ENCODE assay signal across 1 cellular context in the genomic region with DNA sequence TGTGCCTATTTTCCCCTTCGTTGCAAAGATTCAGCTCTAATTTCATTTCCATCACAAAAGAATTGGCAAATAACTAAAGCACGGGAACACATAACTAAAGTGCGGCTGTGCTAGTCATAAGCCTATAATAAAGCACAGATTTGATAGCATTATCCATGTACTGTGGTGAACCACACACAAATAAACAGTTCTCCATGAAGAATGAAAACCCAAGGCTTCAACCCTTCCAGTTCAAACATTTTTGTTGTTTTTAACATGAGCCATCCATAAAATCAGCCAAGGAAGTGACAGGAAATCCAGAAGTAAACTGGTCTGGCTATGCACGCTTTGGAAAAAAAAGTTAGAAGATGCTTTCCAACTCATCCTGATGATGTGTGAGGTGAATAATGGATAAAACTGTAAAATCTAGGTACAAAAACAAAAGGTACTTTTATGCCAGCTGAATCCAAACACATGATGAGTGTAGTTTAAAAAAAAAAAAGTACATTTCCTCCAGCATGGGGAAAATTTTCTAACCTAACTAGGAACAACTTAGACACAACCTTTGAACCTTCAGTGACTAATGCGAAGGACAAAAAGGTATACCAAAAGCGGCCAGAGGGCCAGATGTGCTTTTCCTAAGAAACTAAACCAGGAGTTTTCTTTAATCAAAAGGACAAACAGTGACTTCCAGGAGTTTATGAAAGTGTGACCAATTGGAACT.
A peak's percentile ranks its signal among the peaks of the same experiment; 100 is the strongest.
TF ChIP-seq lines count a peak whose summit lies in the region.

No MANE protein-coding gene starts in this region.

TF ChIP-seq in HEK293, 187 proteins besides CTCF, POLR2A, EP300 and RAD21 (continued from another document):
- TF ChIP-seq, protein P1, sequence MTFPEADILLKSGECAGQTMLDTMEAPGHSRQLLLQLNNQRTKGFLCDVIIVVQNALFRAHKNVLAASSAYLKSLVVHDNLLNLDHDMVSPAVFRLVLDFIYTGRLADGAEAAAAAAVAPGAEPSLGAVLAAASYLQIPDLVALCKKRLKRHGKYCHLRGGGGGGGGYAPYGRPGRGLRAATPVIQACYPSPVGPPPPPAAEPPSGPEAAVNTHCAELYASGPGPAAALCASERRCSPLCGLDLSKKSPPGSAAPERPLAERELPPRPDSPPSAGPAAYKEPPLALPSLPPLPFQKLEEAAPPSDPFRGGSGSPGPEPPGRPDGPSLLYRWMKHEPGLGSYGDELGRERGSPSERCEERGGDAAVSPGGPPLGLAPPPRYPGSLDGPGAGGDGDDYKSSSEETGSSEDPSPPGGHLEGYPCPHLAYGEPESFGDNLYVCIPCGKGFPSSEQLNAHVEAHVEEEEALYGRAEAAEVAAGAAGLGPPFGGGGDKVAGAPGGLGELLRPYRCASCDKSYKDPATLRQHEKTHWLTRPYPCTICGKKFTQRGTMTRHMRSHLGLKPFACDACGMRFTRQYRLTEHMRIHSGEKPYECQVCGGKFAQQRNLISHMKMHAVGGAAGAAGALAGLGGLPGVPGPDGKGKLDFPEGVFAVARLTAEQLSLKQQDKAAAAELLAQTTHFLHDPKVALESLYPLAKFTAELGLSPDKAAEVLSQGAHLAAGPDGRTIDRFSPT (tag by site-specific recombination; IDR thresholded peaks at IDR 0.05): no peak
- TF ChIP-seq PATZ1 (tag by site-specific recombination; IDR thresholded peaks at IDR 0.05) (no peak), ZNF140 (tag by site-specific recombination; IDR thresholded peaks at IDR 0.05) (no peak), ZNF837 (tag by site-specific recombination; IDR thresholded peaks at IDR 0.05) (no peak), ZNF658 (tag by site-specific recombination; IDR thresholded peaks at IDR 0.05) (no peak), KLF7 (tag by site-specific recombination; IDR thresholded peaks at IDR 0.05; ENCODE audit: borderline replicate concordance) (no peak), ZNF791 (tag by site-specific recombination; IDR thresholded peaks at IDR 0.05) (no peak), HOXC10 (CRISPR knock-in tag; IDR thresholded peaks at IDR 0.05) (no peak), IKZF3 (tag by site-specific recombination; IDR thresholded peaks at IDR 0.05) (no peak), GLI2 (tag by site-specific recombination; IDR thresholded peaks at IDR 0.05; ENCODE audit: borderline replicate concordance, low read depth) (no peak; the same call in 1 of the 2 replicates), ZNF302 (tag by site-specific recombination; IDR thresholded peaks at IDR 0.05; ENCODE audit: low read depth) (no peak), ZNF239 (tag by site-specific recombination; IDR thresholded peaks at IDR 0.05) (no peak), ZFP41 (tag by site-specific recombination; IDR thresholded peaks at IDR 0.05; ENCODE audit: borderline replicate concordance) (no peak), ZFHX2 (tag by site-specific recombination; conservative IDR thresholded peaks at IDR 0.05) (no peak), ZNF169 (tag by site-specific recombination; IDR thresholded peaks at IDR 0.05) (no peak), BCL11B (tag by site-specific recombination; IDR thresholded peaks at IDR 0.05; ENCODE audit: low read depth) (no peak), ZNF221 (tag by site-specific recombination; IDR thresholded peaks at IDR 0.05; ENCODE audit: borderline replicate concordance) (no peak), MEIS1 (CRISPR knock-in tag; IDR thresholded peaks at IDR 0.05; ENCODE audit: borderline replicate concordance) (no peak), ZNF10 (tag by site-specific recombination; IDR thresholded peaks at IDR 0.05) (no peak), ZNF624 (tag by site-specific recombination; IDR thresholded peaks at IDR 0.05) (no peak), SP3 (tag by site-specific recombination; IDR thresholded peaks at IDR 0.05) (no peak), ZNF248 (tag by site-specific recombination; IDR thresholded peaks at IDR 0.05) (no peak), ZNF777 (tag by site-specific recombination; IDR thresholded peaks at IDR 0.05; ENCODE audit: borderline replicate concordance) (no peak), ZNF157 (tag by site-specific recombination; IDR thresholded peaks at IDR 0.05) (no peak), ELK4 (IDR thresholded peaks at IDR 0.05; ENCODE audit: borderline replicate concordance, low read depth, low read length) (no peak), ZNF354C (tag by site-specific recombination; IDR thresholded peaks at IDR 0.05; ENCODE audit: borderline replicate concordance, low read depth) (no peak)
- TF ChIP-seq, protein P2, sequence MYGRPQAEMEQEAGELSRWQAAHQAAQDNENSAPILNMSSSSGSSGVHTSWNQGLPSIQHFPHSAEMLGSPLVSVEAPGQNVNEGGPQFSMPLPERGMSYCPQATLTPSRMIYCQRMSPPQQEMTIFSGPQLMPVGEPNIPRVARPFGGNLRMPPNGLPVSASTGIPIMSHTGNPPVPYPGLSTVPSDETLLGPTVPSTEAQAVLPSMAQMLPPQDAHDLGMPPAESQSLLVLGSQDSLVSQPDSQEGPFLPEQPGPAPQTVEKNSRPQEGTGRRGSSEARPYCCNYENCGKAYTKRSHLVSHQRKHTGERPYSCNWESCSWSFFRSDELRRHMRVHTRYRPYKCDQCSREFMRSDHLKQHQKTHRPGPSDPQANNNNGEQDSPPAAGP (tag by site-specific recombination; IDR thresholded peaks at IDR 0.05): no peak
- TF ChIP-seq, protein P3, sequence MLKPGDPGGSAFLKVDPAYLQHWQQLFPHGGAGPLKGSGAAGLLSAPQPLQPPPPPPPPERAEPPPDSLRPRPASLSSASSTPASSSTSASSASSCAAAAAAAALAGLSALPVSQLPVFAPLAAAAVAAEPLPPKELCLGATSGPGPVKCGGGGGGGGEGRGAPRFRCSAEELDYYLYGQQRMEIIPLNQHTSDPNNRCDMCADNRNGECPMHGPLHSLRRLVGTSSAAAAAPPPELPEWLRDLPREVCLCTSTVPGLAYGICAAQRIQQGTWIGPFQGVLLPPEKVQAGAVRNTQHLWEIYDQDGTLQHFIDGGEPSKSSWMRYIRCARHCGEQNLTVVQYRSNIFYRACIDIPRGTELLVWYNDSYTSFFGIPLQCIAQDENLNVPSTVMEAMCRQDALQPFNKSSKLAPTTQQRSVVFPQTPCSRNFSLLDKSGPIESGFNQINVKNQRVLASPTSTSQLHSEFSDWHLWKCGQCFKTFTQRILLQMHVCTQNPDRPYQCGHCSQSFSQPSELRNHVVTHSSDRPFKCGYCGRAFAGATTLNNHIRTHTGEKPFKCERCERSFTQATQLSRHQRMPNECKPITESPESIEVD (tag by site-specific recombination; IDR thresholded peaks at IDR 0.05): no peak
- TF ChIP-seq, protein P4, sequence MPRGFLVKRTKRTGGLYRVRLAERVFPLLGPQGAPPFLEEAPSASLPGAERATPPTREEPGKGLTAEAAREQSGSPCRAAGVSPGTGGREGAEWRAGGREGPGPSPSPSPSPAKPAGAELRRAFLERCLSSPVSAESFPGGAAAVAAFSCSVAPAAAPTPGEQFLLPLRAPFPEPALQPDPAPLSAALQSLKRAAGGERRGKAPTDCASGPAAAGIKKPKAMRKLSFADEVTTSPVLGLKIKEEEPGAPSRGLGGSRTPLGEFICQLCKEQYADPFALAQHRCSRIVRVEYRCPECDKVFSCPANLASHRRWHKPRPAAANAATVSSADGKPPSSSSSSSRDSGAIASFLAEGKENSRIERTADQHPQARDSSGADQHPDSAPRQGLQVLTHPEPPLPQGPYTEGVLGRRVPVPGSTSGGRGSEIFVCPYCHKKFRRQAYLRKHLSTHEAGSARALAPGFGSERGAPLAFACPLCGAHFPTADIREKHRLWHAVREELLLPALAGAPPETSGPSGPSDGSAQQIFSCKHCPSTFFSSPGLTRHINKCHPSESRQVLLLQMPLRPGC (tag by site-specific recombination; IDR thresholded peaks at IDR 0.05): peak; percentile 42; the same call in 1 of the 2 replicates
- TF ChIP-seq, protein P5, sequence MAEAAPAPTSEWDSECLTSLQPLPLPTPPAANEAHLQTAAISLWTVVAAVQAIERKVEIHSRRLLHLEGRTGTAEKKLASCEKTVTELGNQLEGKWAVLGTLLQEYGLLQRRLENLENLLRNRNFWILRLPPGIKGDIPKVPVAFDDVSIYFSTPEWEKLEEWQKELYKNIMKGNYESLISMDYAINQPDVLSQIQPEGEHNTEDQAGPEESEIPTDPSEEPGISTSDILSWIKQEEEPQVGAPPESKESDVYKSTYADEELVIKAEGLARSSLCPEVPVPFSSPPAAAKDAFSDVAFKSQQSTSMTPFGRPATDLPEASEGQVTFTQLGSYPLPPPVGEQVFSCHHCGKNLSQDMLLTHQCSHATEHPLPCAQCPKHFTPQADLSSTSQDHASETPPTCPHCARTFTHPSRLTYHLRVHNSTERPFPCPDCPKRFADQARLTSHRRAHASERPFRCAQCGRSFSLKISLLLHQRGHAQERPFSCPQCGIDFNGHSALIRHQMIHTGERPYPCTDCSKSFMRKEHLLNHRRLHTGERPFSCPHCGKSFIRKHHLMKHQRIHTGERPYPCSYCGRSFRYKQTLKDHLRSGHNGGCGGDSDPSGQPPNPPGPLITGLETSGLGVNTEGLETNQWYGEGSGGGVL (tag by site-specific recombination; IDR thresholded peaks at IDR 0.05): no peak
- TF ChIP-seq, protein P6, sequence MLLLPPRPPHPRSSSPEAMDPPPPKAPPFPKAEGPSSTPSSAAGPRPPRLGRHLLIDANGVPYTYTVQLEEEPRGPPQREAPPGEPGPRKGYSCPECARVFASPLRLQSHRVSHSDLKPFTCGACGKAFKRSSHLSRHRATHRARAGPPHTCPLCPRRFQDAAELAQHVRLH (tag by site-specific recombination; IDR thresholded peaks at IDR 0.05): 0 out of 2 replicates have a peak, but pooled peaks have one; percentile 11
TF ChIP-seq in HEK293: peak in this region for 13.
